18 cellular contexts compared by ENCODE assay signal in the genomic region with DNA sequence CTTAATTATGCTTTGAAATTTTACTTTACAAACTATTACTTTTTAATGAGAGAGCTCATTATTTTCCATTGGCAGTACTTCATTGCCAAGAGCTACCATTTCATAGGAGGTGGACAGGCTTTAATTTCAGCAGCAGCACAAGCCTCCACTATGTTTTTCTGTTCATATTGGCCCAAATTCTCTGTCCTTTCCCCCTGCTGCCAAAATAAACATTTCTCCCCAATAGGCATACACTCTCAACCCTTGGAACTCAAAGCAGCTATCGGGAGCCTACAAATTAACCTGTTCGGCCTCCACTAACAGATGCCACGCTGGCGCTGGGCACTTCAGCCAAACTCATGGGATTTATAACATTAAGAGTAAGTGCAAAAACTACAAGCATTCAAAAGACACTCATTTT.
"Had no signal": no experiment of that assay in that cellular context is flagged by ENCODE, and none has a peak within 500 bp of the region (broad histone marks: within the 10 kb centered on the region; RNA-seq: fewer than 3 reads in every experiment).

No MANE protein-coding gene starts in this region.

- ATAC-seq: body of pancreas had no signal

- DNase-seq: activated CD4-positive, alpha-beta T cell treated with anti-CD3 and anti-CD28 coated beads for 1 hour; activated CD4-positive, alpha-beta T cell treated with anti-CD3 and anti-CD28 coated beads, Interleukin-2, amount 50 U/mL, for 48 hours; activated naive CD4-positive, alpha-beta T cell treated with anti-CD3 and anti-CD28 coated beads, Interleukin-2, amount 50 U/mL, for 16 hours; activated T-cell treated with anti-CD3 and anti-CD28 coated beads, Interleukin-2, amount 50 U/mL, for 24 hours; cerebellar nuclear complex; dermis blood vessel endothelial cell; kidney; left lung; naive B cell; pancreas; retina; stimulated activated CD4-positive, alpha-beta T cell treated with anti-CD3 and anti-CD28 coated beads, Interleukin-2, amount 100 ng/mL, for 48 hours; stimulated activated naive CD4-positive, alpha-beta T cell; tibial artery had no signal

- H3K4me3 ChIP-seq: body of pancreas, left lung, neural progenitor cell, pancreas, tibial artery, vagina had no signal

- H3K36me3 ChIP-seq: left lung, neural progenitor cell, pancreas, tibial artery, vagina had no signal

- H3K27me3 ChIP-seq: body of pancreas, left lung, neural progenitor cell, pancreas, tibial artery, vagina had no signal

- H3K4me1 ChIP-seq: body of pancreas, left lung, neural progenitor cell, pancreas had no signal

- H3K27ac ChIP-seq: body of pancreas, left lung, neural progenitor cell, pancreas, tibial artery, vagina, VCaP had no signal

- H3K9me3 ChIP-seq: body of pancreas, left lung, tibial artery, vagina had no signal
